ENCODE assay signal across 8 cellular contexts in genomic region chr4:183471960-183472708, GRCh38. TPM values are rescaled to one million over a fixed set of nuclear protein-coding genes. Genes with fewer than 3 reads are reported as not detected.
DNase-seq lines count a peak whose midpoint lies in the region; ATAC-seq and TF ChIP-seq lines count a peak whose summit lies in the region.

No MANE protein-coding gene starts in this region.

- H3K36me3 ChIP-seq in lower lobe of right lung: no peaks in the 10 kb centered on the region

- peak; percentile 70 for ATAC-seq in HG03095 (IDR thresholded peaks at IDR 0.05; ENCODE audit: unreplicated experiment)
- peak; percentile 88 to 93 for ATAC-seq in lower lobe of right lung

- intact Hi-C loops in lower lobe of right lung (cut with DNase I): no loop called here

- peaks cover 3% of the 10 kb centered on the region for H3K27me3 ChIP-seq in lower lobe of right lung (ENCODE audit: low read depth)

- peak overlapping the region; percentile 12 for H3K4me3 ChIP-seq in lower lobe of right lung

- no peak overlapping the region for H3K27ac ChIP-seq in lower lobe of right lung

- H3K9me3 ChIP-seq in lower lobe of right lung: no peaks in the 10 kb centered on the region

- TF ChIP-seq CTCF in lower lobe of right lung (IDR thresholded peaks at IDR 0.05): peak; percentile 92

- DNase-seq in SIG-M5 treated with dmso at 0.1 percent for 504 hours (lab: John Stamatoyannopoulos, UW; ENCODE audit: unreplicated experiment) (peak; percentile 28), SIG-M5 (lab: John Stamatoyannopoulos, UW) (no peak), NCI-H446 (lab: John Stamatoyannopoulos, UW) (peak; percentile 14 to 75), dermis microvascular lymphatic vessel endothelial cell (ENCODE audit: low read depth in 2 of 2) (peak; percentile 41 to 73), lower lobe of right lung (peak; percentile 87)
- DNase-seq in activated CD4-positive, alpha-beta T cell treated with anti-CD3 and anti-CD28 coated beads, Interleukin-2, amount 50 U/mL, for 4 hours: peak; percentile 83 to 88
- DNase-seq in stimulated activated CD4-positive, alpha-beta T cell treated with anti-CD3 and anti-CD28 coated beads, TNF-alpha, amount 100 ng/mL, for 4 hours (ENCODE audit: low read depth in 3 of 3): peak; percentile 64 to 81 (median 77)

- peaks cover 10% of the 10 kb centered on the region for H3K4me1 ChIP-seq in lower lobe of right lung

RNA-seq across cellular contexts. Expression of gene CDKN2AIP, which starts 27.7 kb away (rescaled TPM):
- 13.1 and 14.7 TPM in 2 replicates for total RNA-seq in dermis microvascular lymphatic vessel endothelial cell
- 15.4 TPM for total RNA-seq in lower lobe of right lung

RNA-seq across cellular contexts. Expression of gene ING2, which starts 32.7 kb away (rescaled TPM):
- total RNA-seq in dermis microvascular lymphatic vessel endothelial cell (2.6 and 4.0 TPM in 2 replicates), lower lobe of right lung (9.5 TPM)
